11 cellular contexts compared by ENCODE assay signal in genomic region chr1:2248127-2248826, GRCh38. TPM values are rescaled to one million over a fixed set of nuclear protein-coding genes. Genes with fewer than 3 reads are reported as not detected.
DNase-seq lines count a peak whose midpoint lies in the region; ATAC-seq, FAIRE-seq and TF ChIP-seq lines count a peak whose summit lies in the region.
"Had no signal": no experiment of that assay in that cellular context is flagged by ENCODE, and none has a peak within 500 bp of the region (broad histone marks: within the 10 kb centered on the region; RNA-seq: fewer than 3 reads in every experiment).

No MANE protein-coding gene starts in this region.

- no peak for TF ChIP-seq CTCF in HEK293 (tag by site-specific recombination; IDR thresholded peaks at IDR 0.05)
- no peak for TF ChIP-seq CTCF in HFFc6 (IDR thresholded peaks at IDR 0.05)

- peaks cover 11% of the 10 kb centered on the region for H3K4me1 ChIP-seq in HEK293 (ENCODE audit: control insufficient read depth, insufficient read depth, low read length)
- peaks cover 14 to 36% of the 10 kb centered on the region in 2 donors for H3K4me1 ChIP-seq in small intestine (ENCODE audit: control insufficient read depth in 2 of 2, insufficient read depth in 1 of 2, low read depth in 1 of 2, low read length in 1 of 2)

- H3K27ac Mint-ChIP-seq in HFFc6, result no peak overlapping the region; the same call in 1 of the 2 replicates

- H3K36me3 Mint-ChIP-seq in HFFc6 (ENCODE audit: low read depth), result peaks cover 10% of the 10 kb centered on the region

- no peaks in the 10 kb centered on the region for H3K9me3 Mint-ChIP-seq in HFFc6

- no peak overlapping the region for H3K4me3 ChIP-seq in HEK293 (ENCODE audit: low read depth, low read length)
- H3K4me3 ChIP-seq in small intestine (ENCODE audit: low read depth in 1 of 2, low read length in 2 of 2), result no peak overlapping the region

- FAIRE-seq in small intestine (lab: Jason Lieb, UNC), result no peak

- H3K4me1 Mint-ChIP-seq in HFFc6 (ENCODE audit: low read depth), result peaks cover 33% of the 10 kb centered on the region

- CTCF ChIA-PET in HEK293 (lab: Yijun Ruan, JAX), result no interaction called here

- no peaks in the 10 kb centered on the region for H3K27me3 ChIP-seq in small intestine (ENCODE audit: control insufficient read depth in 2 of 2, insufficient read depth in 2 of 2, low read length in 2 of 2)

- POLR2A ChIA-PET in HEK293 (lab: Yijun Ruan, JAX), result no interaction called here

- ATAC-seq in left colon, result peak; percentile 94
- ATAC-seq in GM21825 (IDR thresholded peaks at IDR 0.05; ENCODE audit: unreplicated experiment), result no peak

- H3K27me3 Mint-ChIP-seq in HFFc6 (ENCODE audit: insufficient read depth), result peaks cover 6% of the 10 kb centered on the region; the same call in 1 of the 2 replicates

- peak overlapping the region; percentile 38; the same call in 1 of the 2 replicates for H3K27ac ChIP-seq in HEK293 (ENCODE audit: extremely low read depth, low read depth, low read length)
- peak overlapping the region; percentile 47 for H3K27ac ChIP-seq in cingulate gyrus (ENCODE audit: low read depth, low read length)
- peak overlapping the region; percentile 78 to 87 for H3K27ac ChIP-seq in small intestine (ENCODE audit: low read depth in 1 of 2, low read length in 1 of 2)

- H3K9me3 ChIP-seq in HEK293 (ENCODE audit: control insufficient read depth, insufficient read depth, low read depth, low read length), result no peaks in the 10 kb centered on the region
- H3K9me3 ChIP-seq in small intestine (ENCODE audit: control insufficient read depth, low read depth), result no peaks in the 10 kb centered on the region

- H3K36me3 ChIP-seq in HEK293 (ENCODE audit: control insufficient read depth in 2 of 2, insufficient read depth in 1 of 2, low read length in 2 of 2) (peaks cover 0 to 24% of the 10 kb centered on the region in 2 experiments; a peak in 1 of 3 replicates), small intestine (ENCODE audit: control insufficient read depth in 2 of 2, insufficient read depth in 2 of 2, low read length in 2 of 2) (no peaks in the 10 kb centered on the region)

- WGBS in small intestine, 3 donors, result 25 to 57% (median 32%) methylated on average over 18 to 21 of the region's 21 CpGs

- intact Hi-C loops in left colon (cut with DNase I, micrococcal nuclease), result no loop called here

- H3K4me3 Mint-ChIP-seq in HFFc6, result no peak overlapping the region

- DNase-seq in left colon, result peak; percentile 77 to 81
- peak; percentile 90 for DNase-seq in small intestine
- no peak for DNase-seq in cortex of kidney (lab: John Stamatoyannopoulos, UW)
- DNase-seq in DMS53 (lab: John Stamatoyannopoulos, UW), result no peak
- no peak for DNase-seq in HFFc6
- DNase-seq: DND-41, NCI-H2081 treated with DMSO at 0.1 percent for 48 hours, SHP77 treated with DMSO at 0.1 percent for 48 hours had no signal

TF ChIP-seq in HEK293, 187 proteins besides CTCF, POLR2A, EP300 and RAD21:
- TF ChIP-seq ZBTB6 (tag by site-specific recombination; IDR thresholded peaks at IDR 0.05) (no peak), ZNF76 (tag by site-specific recombination; IDR thresholded peaks at IDR 0.05; ENCODE audit: borderline replicate concordance, low read depth) (no peak), GLIS2 (tag by site-specific recombination; IDR thresholded peaks at IDR 0.05) (0 out of 2 replicates have a peak, but pooled peaks have one; percentile 2)

RNA-seq across cellular contexts. Expression of gene SKI, which starts 20.2 kb away (rescaled TPM):
- 10 to 100 TPM; 30.2 to 35.5 TPM for total RNA-seq in left colon
- polyA plus RNA-seq in small intestine, result 10 to 100 TPM in 1 of 3 donors, 1 to 10 TPM in 2; 4.2 to 17.8 (median 5.4) TPM
- total RNA-seq in HFFc6 (2021; fragmentation: NEBNext Ultra II Directional; extraction: Animal tissue kit (Norgen Biotek cat#: 25700)), result 10 to 100 TPM; 63.7 to 76.6 (median 66.1) TPM

RNA-seq across cellular contexts. Expression of gene FAAP20, which starts 53.7 kb away (rescaled TPM):
- total RNA-seq in left colon, result 10 to 100 TPM; 28.5 to 32.6 TPM
- 10 to 100 TPM; 20.6 to 51.4 (median 39.4) TPM for polyA plus RNA-seq in small intestine
- total RNA-seq in HFFc6 (2021; fragmentation: NEBNext Ultra II Directional; extraction: Animal tissue kit (Norgen Biotek cat#: 25700)), result 10 to 100 TPM; 75.3 to 97.4 (median 82.7) TPM

Comparison
In these comparisons a context has a peak if more than half of its experiments do, and no peak if none do; other contexts are left out.
1. DNase-seq: peak in left colon (2 of 2) and small intestine (single experiment); none in cortex of kidney (single experiment), DMS53 (single experiment) and HFFc6 (single experiment).
2. Peak in every context shown above with its lines, with median percentiles within 50 percentile points of each other: H3K27ac ChIP-seq.